24 cellular contexts compared by ENCODE assay signal in the genomic region with DNA sequence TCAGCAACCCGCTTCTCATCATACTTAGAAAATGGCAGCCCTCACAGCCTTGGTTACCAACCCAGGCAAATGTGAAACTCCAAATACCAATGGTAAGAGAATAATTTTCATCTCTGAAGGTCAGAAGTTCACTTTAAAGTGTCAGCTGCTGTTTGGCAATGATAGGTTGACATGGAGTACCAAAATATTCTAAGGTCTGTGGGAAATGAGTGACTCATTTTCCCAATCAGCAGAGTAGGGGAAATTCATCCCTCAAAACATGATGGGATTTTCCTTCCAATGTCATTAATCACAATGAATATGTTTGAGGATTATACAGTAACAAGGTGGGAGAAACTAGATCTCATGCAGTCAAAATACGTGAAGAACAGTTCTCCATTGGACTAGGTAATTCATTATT. TPM values are rescaled to one million over a fixed set of nuclear protein-coding genes. Genes with fewer than 3 reads are reported as not detected.
DNase-seq lines count a peak whose midpoint lies in the region; ATAC-seq and TF ChIP-seq lines count a peak whose summit lies in the region.
"Had no signal": no experiment of that assay in that cellular context is flagged by ENCODE, and none has a peak within 500 bp of the region (broad histone marks: within the 10 kb centered on the region; RNA-seq: fewer than 3 reads in every experiment).

No MANE protein-coding gene starts in this region.

- H3K36me3 Mint-ChIP-seq in activated CD4-positive, alpha-beta T cell treated with anti-CD3 and anti-CD28 coated beads, Interleukin-2, amount 10 ng/mL, durations not matched to agents 24 days and 14 days (ENCODE audit: low read depth): peaks cover 1% of the 10 kb centered on the region
- H3K36me3 Mint-ChIP-seq: immature natural killer cell had no signal

- H3K27ac Mint-ChIP-seq in activated CD4-positive, alpha-beta T cell treated with anti-CD3 and anti-CD28 coated beads, Interleukin-2, amount 10 ng/mL, durations not matched to agents 24 days and 14 days: no peak overlapping the region
- H3K27ac Mint-ChIP-seq: activated naive CD4-positive, alpha-beta T cell treated with anti-CD3 and anti-CD28 coated beads for 36 hours; immature natural killer cell had no signal

- DNase-seq in EH (ENCODE audit: low read depth) (peak; percentile 78), PC-3 (peak; percentile 22), dermis blood vessel endothelial cell (peak; percentile 62), lung microvascular endothelial cell (ENCODE audit: low read depth in 2 of 2) (peak; percentile 70 to 92), NCI-H82 treated with DMSO at 0.1 percent for 48 hours (lab: John Stamatoyannopoulos, UW; ENCODE audit: unreplicated experiment) (no peak)
- DNase-seq in stimulated activated CD4-positive, alpha-beta T cell treated with anti-CD3 and anti-CD28 coated beads, Interleukin-1b, Interleukin-23, amount 100 ng/mL, for 48 hours: no peak
- no peak for DNase-seq in activated CD4-positive, alpha-beta T cell treated with anti-CD3 and anti-CD28 coated beads, Interleukin-2, amount 10 ng/mL, durations not matched to agents 24 days and 14 days
- DNase-seq: activated CD4-positive, alpha-beta T cell treated with anti-CD3 and anti-CD28 coated beads, Interleukin-2, amount 50 U/mL, for 4 hours; activated naive CD4-positive, alpha-beta T cell treated with anti-CD3 and anti-CD28 coated beads for 36 hours; activated T-cell treated with anti-CD3 and anti-CD28 coated beads, Interleukin-2, amount 50 U/mL, for 1 hour; erythroblast; GDM1; head of caudate nucleus; immature natural killer cell; naive thymus-derived CD8-positive, alpha-beta T cell; NCI-H1930; NCI-H524; pancreas; SHP77 treated with DMSO at 0.1 percent for 48 hours; stimulated activated CD4-positive, alpha-beta T cell treated with anti-CD3 and anti-CD28 coated beads, Interleukin-2, amount 100 ng/mL, for 48 hours; uterus had no signal

- H3K27me3 Mint-ChIP-seq in activated CD4-positive, alpha-beta T cell treated with anti-CD3 and anti-CD28 coated beads, Interleukin-2, amount 10 ng/mL, durations not matched to agents 24 days and 14 days: no peaks in the 10 kb centered on the region
- H3K27me3 Mint-ChIP-seq: naive thymus-derived CD8-positive, alpha-beta T cell had no signal

- H3F3A ChIP-seq in PC-3 (ENCODE audit: low read length, unreplicated experiment): no peaks in the 10 kb centered on the region

- no peaks in the 10 kb centered on the region for H3K27me3 ChIP-seq in PC-3 (ENCODE audit: low read length)
- H3K27me3 ChIP-seq: ascending aorta, pancreas, uterus had no signal

- H3K4me2 ChIP-seq in PC-3 (ENCODE audit: low read length): peak overlapping the region; percentile 59; the same call in 1 of the 2 replicates

- peak overlapping the region; percentile 74 for H3K27ac ChIP-seq in PC-3 (ENCODE audit: low read length)
- H3K27ac ChIP-seq: ascending aorta, pancreas, uterus had no signal

- CTCF ChIA-PET in PC-3 (lab: Charles Lee): no interaction called here

- peaks cover 11% of the 10 kb centered on the region for H3K9me3 Mint-ChIP-seq in activated CD4-positive, alpha-beta T cell treated with anti-CD3 and anti-CD28 coated beads, Interleukin-2, amount 10 ng/mL, durations not matched to agents 24 days and 14 days
- H3K9me3 Mint-ChIP-seq: immature natural killer cell had no signal

- no peaks in the 10 kb centered on the region for H3K79me2 ChIP-seq in PC-3 (ENCODE audit: low read length)

- no peaks in the 10 kb centered on the region for H4K20me1 ChIP-seq in PC-3 (ENCODE audit: low read length)

- H3K4me1 Mint-ChIP-seq in activated CD4-positive, alpha-beta T cell treated with anti-CD3 and anti-CD28 coated beads, Interleukin-2, amount 10 ng/mL, durations not matched to agents 24 days and 14 days: no peaks in the 10 kb centered on the region
- H3K4me1 Mint-ChIP-seq: immature natural killer cell had no signal

- intact Hi-C loops in PC-3 (cut with micrococcal nuclease): loop anchor here (5.0 kb wide), 1 partner anchor 54 kb away; a partner anchor contains a TSS
- intact Hi-C loops in activated CD4-positive, alpha-beta T cell treated with anti-CD3 and anti-CD28 coated beads, Interleukin-2, amount 10 ng/mL, durations not matched to agents 24 days and 14 days (cut with micrococcal nuclease): no loop called here

- ATAC-seq in PC-3: no peak
- ATAC-seq in GM19397 (IDR thresholded peaks at IDR 0.05; ENCODE audit: unreplicated experiment): no peak
- ATAC-seq: GM12878; naive thymus-derived CD8-positive, alpha-beta T cell; pancreas had no signal

- BruUV-seq in PC-3 (replicated peaks; lab: Mats Ljungman, UMichigan): no TSS peak

- POLR2A ChIA-PET in PC-3 (lab: Charles Lee; ENCODE audit: unreplicated experiment): no interaction called here

- no peaks in the 10 kb centered on the region for H3K9me2 ChIP-seq in PC-3 (replicated peaks; ENCODE audit: low read length)

- TF ChIP-seq CTCF in PC-3 (conservative IDR thresholded peaks at IDR 0.05; ENCODE audit: low read depth, low read length): no peak

- H3K9me3 ChIP-seq in PC-3 (ENCODE audit: low read length): no peaks in the 10 kb centered on the region
- H3K9me3 ChIP-seq: ascending aorta, pancreas, uterus had no signal

- no peak overlapping the region for H3K4me3 ChIP-seq in PC-3 (ENCODE audit: low read length)
- H3K4me3 ChIP-seq: ascending aorta, GM12878, pancreas, uterus had no signal

- H3K9ac ChIP-seq in PC-3 (ENCODE audit: low read length): no peak overlapping the region

- H2AFZ ChIP-seq in PC-3 (ENCODE audit: low read length): no peak overlapping the region

- H3K36me3 ChIP-seq in PC-3 (ENCODE audit: low read depth, low read length): no peaks in the 10 kb centered on the region
- H3K36me3 ChIP-seq: ascending aorta, pancreas, uterus had no signal

- peaks cover 11% of the 10 kb centered on the region for H3K4me1 ChIP-seq in PC-3 (ENCODE audit: insufficient read depth, low read length)
- H3K4me1 ChIP-seq: ascending aorta, pancreas, uterus had no signal

- H3K4me3 Mint-ChIP-seq in activated CD4-positive, alpha-beta T cell treated with anti-CD3 and anti-CD28 coated beads, Interleukin-2, amount 10 ng/mL, durations not matched to agents 24 days and 14 days: no peak overlapping the region
- H3K4me3 Mint-ChIP-seq: activated naive CD4-positive, alpha-beta T cell treated with anti-CD3 and anti-CD28 coated beads for 36 hours; immature natural killer cell; naive thymus-derived CD8-positive, alpha-beta T cell had no signal

RNA-seq across cellular contexts. Expression of a gene that starts 53.2 kb away (rescaled TPM):
- total RNA-seq in PC-3 (2014; rRNA removed) (38.9 and 40.6 TPM in 2 replicates), dermis blood vessel endothelial cell (63.0 and 71.6 TPM in 2 replicates), lung microvascular endothelial cell (43.8 and 55.2 TPM in 2 replicates)
- total RNA-seq in activated CD4-positive, alpha-beta T cell treated with anti-CD3 and anti-CD28 coated beads, Interleukin-2, amount 10 ng/mL, durations not matched to agents 24 days and 14 days: 28.6 and 29.2 TPM in 2 replicates

Comparison
In these comparisons a context has a peak if more than half of its experiments do, and no peak if none do; other contexts are left out.
1. DNase-seq: peak in EH (single experiment), PC-3 (single experiment), dermis blood vessel endothelial cell (single experiment) and lung microvascular endothelial cell (2 of 2); none in stimulated activated CD4-positive, alpha-beta T cell treated with anti-CD3 and anti-CD28 coated beads, Interleukin-1b, Interleukin-23, amount 100 ng/mL, for 48 hours (single experiment), NCI-H82 treated with DMSO at 0.1 percent for 48 hours (single experiment) and activated CD4-positive, alpha-beta T cell treated with anti-CD3 and anti-CD28 coated beads, Interleukin-2, amount 10 ng/mL, durations not matched to agents 24 days and 14 days (single experiment).